In the genomic region with DNA sequence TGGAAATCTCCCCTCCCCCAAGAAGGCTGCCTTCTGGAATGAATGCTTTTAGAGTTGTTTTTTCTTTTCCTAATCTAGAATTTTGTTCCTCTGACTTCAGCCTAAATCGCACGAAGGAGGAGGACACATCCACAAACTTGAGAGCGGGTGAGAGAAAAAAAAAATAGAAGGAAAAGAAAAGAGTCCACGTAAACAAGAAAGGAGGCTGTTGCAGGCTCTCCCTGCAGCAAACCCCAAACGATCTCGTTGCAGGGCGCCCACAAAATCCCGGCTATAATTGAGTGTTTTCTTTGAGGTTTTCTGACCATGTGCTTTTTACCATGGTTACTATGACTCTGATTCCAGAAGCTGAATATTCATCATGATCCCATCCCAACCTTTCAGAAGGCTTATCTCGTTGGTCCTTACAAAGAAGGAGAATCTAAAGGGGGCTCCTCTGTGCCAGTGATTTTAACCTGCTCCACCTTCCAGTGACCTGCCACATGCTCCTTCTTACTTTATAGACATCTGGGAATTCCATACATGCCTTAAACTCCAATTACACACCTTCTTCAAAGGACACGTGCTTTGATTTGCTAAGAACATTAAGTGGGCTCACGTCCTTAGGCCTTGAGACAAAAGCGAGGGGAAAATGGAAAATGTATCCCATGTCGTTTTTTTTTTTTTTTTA, we compare ENCODE assay signal across 18 cellular contexts. TPM values are rescaled to one million over a fixed set of nuclear protein-coding genes. Genes with fewer than 3 reads are reported as not detected.
DNase-seq lines count a peak whose midpoint lies in the region; ATAC-seq and TF ChIP-seq lines count a peak whose summit lies in the region.
"Had no signal": no experiment of that assay in that cellular context is flagged by ENCODE, and none has a peak within 500 bp of the region (broad histone marks: within the 10 kb centered on the region; RNA-seq: fewer than 3 reads in every experiment).

No MANE protein-coding gene starts in this region.

- H3K9me3 Mint-ChIP-seq in progenitor cell of endocrine pancreas (ENCODE audit: low read depth), result no peaks in the 10 kb centered on the region

- peaks cover 60% of the 10 kb centered on the region for H3K36me3 ChIP-seq in SJSA1
- H3K36me3 ChIP-seq: left lung, right lobe of liver, transverse colon had no signal

- H3K4me3 Mint-ChIP-seq in progenitor cell of endocrine pancreas (ENCODE audit: low read depth), result no peak overlapping the region
- H3K4me3 Mint-ChIP-seq: activated naive CD8-positive, alpha-beta T cell treated with anti-CD3 and anti-CD28 coated beads for 36 hours; naive thymus-derived CD4-positive, alpha-beta T cell had no signal

- TF ChIP-seq CTCF in foreskin fibroblast (IDR thresholded peaks at IDR 0.05; ENCODE audit: low read depth, low read length), result no peak
- no peak for TF ChIP-seq CTCF in progenitor cell of endocrine pancreas (IDR thresholded peaks at IDR 0.05; ENCODE audit: unreplicated experiment)
- TF ChIP-seq CTCF in GM10266 (IDR thresholded peaks at IDR 0.05; ENCODE audit: control insufficient read depth, insufficient read depth, low read depth, missing control alignments), result no peak

- H3K27me3 Mint-ChIP-seq in progenitor cell of endocrine pancreas, result peaks cover 95% of the 10 kb centered on the region

- peak overlapping the region; percentile 93 for H3K4me3 ChIP-seq in SJSA1
- H3K4me3 ChIP-seq in foreskin fibroblast (ENCODE audit: low read depth in 1 of 2, low read length in 2 of 2), result peak overlapping the region; percentile 63 to 98
- H3K4me3 ChIP-seq: left lung, right lobe of liver, transverse colon had no signal

- no peaks in the 10 kb centered on the region for H3K27me3 ChIP-seq in SJSA1 (replicated peaks)

- H3K4me1 Mint-ChIP-seq in progenitor cell of endocrine pancreas (ENCODE audit: low read depth), result peaks cover 10% of the 10 kb centered on the region

- H3K4me1 ChIP-seq in SJSA1 (replicated peaks), result peaks cover 71% of the 10 kb centered on the region

- H3K27ac ChIP-seq in SJSA1, result peak overlapping the region; percentile 75
- H3K27ac ChIP-seq: left lung, right lobe of liver, transverse colon had no signal

- no peaks in the 10 kb centered on the region for H3K9me3 ChIP-seq in SJSA1 (replicated peaks)
- H3K9me3 ChIP-seq: left lung, right lobe of liver, transverse colon had no signal

- DNase-seq in EH (ENCODE audit: low read depth) (peak; percentile 56), SJSA1 (ENCODE audit: low read depth in 1 of 2, low spot score in 2 of 2) (peak in 1 of 2 experiments; percentile 69), foreskin fibroblast (peak in 1 of 2 donors; percentile 77), progenitor cell of endocrine pancreas (ENCODE audit: low spot score, unreplicated experiment) (no peak), GM10266 (ENCODE audit: extremely low spot score) (no peak), NCI-H2107 treated with DMSO at 0.1 percent for 48 hours (lab: John Stamatoyannopoulos, UW; ENCODE audit: unreplicated experiment) (no peak), DMS79 treated with DMSO at 0.1 percent for 48 hours (lab: John Stamatoyannopoulos, UW) (no peak)
- DNase-seq: activated CD4-positive, alpha-beta T cell treated with anti-CD3 and anti-CD28 coated beads, Interleukin-2, amount 50 U/mL, for 1 hour; head of caudate nucleus; naive thymus-derived CD4-positive, alpha-beta T cell; NCI-H2171; stimulated activated CD4-positive, alpha-beta T cell treated with anti-CD3 and anti-CD28 coated beads, Interleukin-4, amount 100 ng/mL, for 1 hour; T-helper 9 cell; transverse colon had no signal

- ATAC-seq in HG03439 (IDR thresholded peaks at IDR 0.05; ENCODE audit: unreplicated experiment), result no peak
- ATAC-seq: left lung; naive thymus-derived CD4-positive, alpha-beta T cell; right lobe of liver had no signal

- peak overlapping the region; percentile 73 for H3K27ac Mint-ChIP-seq in progenitor cell of endocrine pancreas
- H3K27ac Mint-ChIP-seq: activated naive CD8-positive, alpha-beta T cell treated with anti-CD3 and anti-CD28 coated beads for 36 hours; naive thymus-derived CD4-positive, alpha-beta T cell had no signal

- H3K36me3 Mint-ChIP-seq in progenitor cell of endocrine pancreas (ENCODE audit: insufficient read depth), result no peaks in the 10 kb centered on the region

RNA-seq across cellular contexts. Expression of a gene that starts 5.8 kb away (rescaled TPM):
- total RNA-seq in SJSA1 (2014; rRNA removed; shearing (Covaris generic)), result 49.5 and 76.2 TPM in 2 replicates
- 1.8 and 2.8 TPM in 2 replicates for total RNA-seq in progenitor cell of endocrine pancreas
- total RNA-seq: activated naive CD8-positive, alpha-beta T cell treated with anti-CD3 and anti-CD28 coated beads for 36 hours had no signal

RNA-seq across cellular contexts. Expression of a gene that starts 33.6 kb away (rescaled TPM):
- total RNA-seq in SJSA1 (2014; rRNA removed; shearing (Covaris generic)), result not detected in 2 replicates
- total RNA-seq in progenitor cell of endocrine pancreas, result not detected in 2 replicates
- total RNA-seq: activated naive CD8-positive, alpha-beta T cell treated with anti-CD3 and anti-CD28 coated beads for 36 hours; left lung; naive thymus-derived CD4-positive, alpha-beta T cell; right lobe of liver; transverse colon had no signal

Comparison
In these comparisons a context has a peak if more than half of its experiments do, and no peak if none do; other contexts are left out.
1. RNA of a gene that starts 5.8 kb away (total RNA-seq): 49.5 to 76.2 TPM in SJSA1; 1.8 to 2.8 TPM in progenitor cell of endocrine pancreas; every median in the first group is over 10 times any median in the second.